ENCODE assay signal across 20 cellular contexts in genomic region chr19:49050376-49051033, GRCh38. TPM values are rescaled to one million over a fixed set of nuclear protein-coding genes. Genes with fewer than 3 reads are reported as not detected.
DNase-seq lines count a peak whose midpoint lies in the region; FAIRE-seq and TF ChIP-seq lines count a peak whose summit lies in the region.
"Not testable (repeated sequence)": the region's sequence is repeated elsewhere in the genome, so short reads cannot be mapped to it uniquely, and the experiment has no call there.
"Had no signal": no experiment of that assay in that cellular context is flagged by ENCODE, and none has a peak within 500 bp of the region (broad histone marks: within the 10 kb centered on the region; RNA-seq: fewer than 3 reads in every experiment).

No MANE protein-coding gene starts in this region.

- peak overlapping the region; percentile 50 for H3K4me3 Mint-ChIP-seq in astrocyte (ENCODE audit: unreplicated experiment)

- POLR2A ChIA-PET in RWPE1 (lab: Yijun Ruan, JAX; ENCODE audit: low non-redundant PET) = not testable (repeated sequence)

- H3K9me3 ChIP-seq in astrocyte (ENCODE audit: insufficient read depth, low read depth, low read length); skeletal muscle satellite cell (replicated peaks; ENCODE audit: low read length): not testable (repeated sequence)

- not testable (repeated sequence) for H3K4me1 ChIP-seq in astrocyte (ENCODE audit: insufficient read depth, low read length); skeletal muscle satellite cell (ENCODE audit: control insufficient read depth, insufficient read depth, low read length)

- H4K20me1 ChIP-seq in astrocyte (ENCODE audit: insufficient read depth, low read length) = not testable (repeated sequence)

- H3K27me3 Mint-ChIP-seq in astrocyte (ENCODE audit: low read depth, unreplicated experiment) = not testable (repeated sequence)

- peak overlapping the region; percentile 71 for H3K27ac ChIP-seq in RWPE1
- H3K27ac ChIP-seq in astrocyte (ENCODE audit: low read depth, low read length) = peak overlapping the region; percentile 75

- peak overlapping the region; percentile 62 for H3K4me2 ChIP-seq in astrocyte (ENCODE audit: low read length)
- H3K4me2 ChIP-seq in skeletal muscle satellite cell (ENCODE audit: low read length) = peak overlapping the region; percentile 59

- not testable (repeated sequence) for H3K36me3 Mint-ChIP-seq in astrocyte (ENCODE audit: low read depth, unreplicated experiment)

- H3K9me3 Mint-ChIP-seq in astrocyte (ENCODE audit: unreplicated experiment) = not testable (repeated sequence)

- H3K27ac Mint-ChIP-seq in astrocyte (ENCODE audit: unreplicated experiment) = peak overlapping the region; percentile 91

- CTCF ChIA-PET in RWPE1 (lab: Yijun Ruan, JAX) = not testable (repeated sequence)

- not testable (repeated sequence) for H3K36me3 ChIP-seq in astrocyte (ENCODE audit: insufficient read depth, low read length); skeletal muscle satellite cell (ENCODE audit: insufficient read depth, low read length)

- FAIRE-seq in astrocyte (lab: Jason Lieb, UNC) = not testable (repeated sequence)

- H3K9ac ChIP-seq in astrocyte (ENCODE audit: low read length) = peak overlapping the region; percentile 63
- peak overlapping the region; percentile 50 for H3K9ac ChIP-seq in skeletal muscle satellite cell (ENCODE audit: low read depth, low read length)

- not testable (repeated sequence) for TF ChIP-seq CTCF in RWPE1 (conservative IDR thresholded peaks at IDR 0.05; ENCODE audit: low read depth); astrocyte (IDR thresholded peaks at IDR 0.05; ENCODE audit: insufficient read depth, low read depth, low read length); epithelial cell of esophagus (IDR thresholded peaks at IDR 0.05; ENCODE audit: insufficient read depth, low read depth, low read length, missing control alignments)

- H3K27me3 ChIP-seq in astrocyte (ENCODE audit: insufficient read depth, low read length); skeletal muscle satellite cell (ENCODE audit: control insufficient read depth, insufficient read depth, low read length): not testable (repeated sequence)

- peaks cover 11% of the 10 kb centered on the region for H3K4me1 Mint-ChIP-seq in astrocyte (ENCODE audit: low read depth, unreplicated experiment)

- not testable (repeated sequence) for H3K79me2 ChIP-seq in astrocyte (ENCODE audit: insufficient read depth, low read length)

- DNase-seq in AG20443 (ENCODE audit: low spot score) (peak; percentile 72), H4 (ENCODE audit: low spot score) (peak; percentile 60), LHCN-M2 (ENCODE audit: low read depth) (peak; percentile 69), RWPE1 (ENCODE audit: low spot score) (peak; percentile 77), astrocyte (ENCODE audit: low read depth) (peak; percentile 78), epithelial cell of esophagus (ENCODE audit: low read depth) (peak; percentile 94), iris pigment epithelial cell (ENCODE audit: low read depth) (peak; percentile 67)

- not testable (repeated sequence) for H3K4me3 ChIP-seq in astrocyte (ENCODE audit: insufficient read depth, low read depth, low read length); epithelial cell of esophagus (ENCODE audit: low read length); skeletal muscle satellite cell (ENCODE audit: low read length)

- H2AFZ ChIP-seq in astrocyte (ENCODE audit: low read depth, low read length) = peak overlapping the region; percentile 50

RNA-seq across cellular contexts. Expression of gene CGB8, which starts 1.6 kb away (rescaled TPM):
- 1.5 TPM in 1 of 2 replicates, not detected in the other for total RNA-seq in H4 (2014; rRNA removed; shearing (Covaris generic))
- total RNA-seq in LHCN-M2 (2014; rRNA removed) (2.1 TPM in 1 of 2 replicates, not detected in the other), astrocyte (9.4 and 15.8 TPM in 2 replicates)
- 4.4 TPM for polyA plus RNA-seq in LHCN-M2 (2012)
- not detected in 2 replicates for total RNA-seq in skeletal muscle satellite cell (2012; rRNA removed)
- total RNA-seq: activated CD4-positive, alpha-beta T cell treated with anti-CD3 and anti-CD28 coated beads, Interleukin-2, amount 10 ng/mL, durations not matched to agents 24 days and 14 days; activated T-helper 2 cell treated with anti-CD3 and anti-CD28 coated beads, Interferon-gamma antibody, Interleukin-2, Interleukin-4, amounts not matched to agents 10 μg/mL and 5 μg/mL and 100 μg/mL, durations not matched to agents 14 hours and 24 hours and 36 hours; cardiac muscle cell; gastrocnemius medialis; GM12878; GM23338; left colon; lung microvascular endothelial cell; osteocyte; skeletal muscle tissue had no signal
- polyA plus RNA-seq: cardiac muscle cell, GM12878, GM23338 had no signal

RNA-seq across cellular contexts. Expression of gene CGB5, which starts 6.9 kb away (rescaled TPM):
- 0.33 and 3.3 TPM in 2 replicates for total RNA-seq in H4 (2014; rRNA removed; shearing (Covaris generic))
- total RNA-seq in LHCN-M2 (2014; rRNA removed) = 1.1 TPM in 1 of 2 replicates, not detected in the other
- polyA plus RNA-seq in LHCN-M2 (2012) = 0.85 TPM
- 2.0 and 6.5 TPM in 2 replicates for total RNA-seq in astrocyte
- 1.1 TPM in 1 of 2 replicates, not detected in the other for total RNA-seq in skeletal muscle satellite cell (2012; rRNA removed)
- total RNA-seq: activated CD4-positive, alpha-beta T cell treated with anti-CD3 and anti-CD28 coated beads, Interleukin-2, amount 10 ng/mL, durations not matched to agents 24 days and 14 days; activated T-helper 2 cell treated with anti-CD3 and anti-CD28 coated beads, Interferon-gamma antibody, Interleukin-2, Interleukin-4, amounts not matched to agents 10 μg/mL and 5 μg/mL and 100 μg/mL, durations not matched to agents 14 hours and 24 hours and 36 hours; cardiac muscle cell; gastrocnemius medialis; GM12878; GM23338; left colon; lung microvascular endothelial cell; osteocyte; skeletal muscle tissue had no signal
- polyA plus RNA-seq: cardiac muscle cell, GM12878, GM23338 had no signal

RNA-seq across cellular contexts. Expression of gene CGB7, which starts 7.0 kb away (rescaled TPM):
- not detected in 2 replicates for total RNA-seq in H4 (2014; rRNA removed; shearing (Covaris generic))
- total RNA-seq in LHCN-M2 (2014; rRNA removed) (1.5 TPM in 2 replicates), astrocyte (7.1 and 8.8 TPM in 2 replicates)
- polyA plus RNA-seq in LHCN-M2 (2012) = 0.83 TPM
- total RNA-seq in skeletal muscle satellite cell (2012; rRNA removed) = under 0.01 and 1.0 TPM in 2 replicates
- total RNA-seq: activated CD4-positive, alpha-beta T cell treated with anti-CD3 and anti-CD28 coated beads, Interleukin-2, amount 10 ng/mL, durations not matched to agents 24 days and 14 days; activated T-helper 2 cell treated with anti-CD3 and anti-CD28 coated beads, Interferon-gamma antibody, Interleukin-2, Interleukin-4, amounts not matched to agents 10 μg/mL and 5 μg/mL and 100 μg/mL, durations not matched to agents 14 hours and 24 hours and 36 hours; GM12878; hepatocyte; left colon; lung microvascular endothelial cell; osteocyte had no signal

RNA-seq across cellular contexts. Expression of gene CGB1, which starts 13.8 kb away (rescaled TPM):
- total RNA-seq in H4 (2014; rRNA removed; shearing (Covaris generic)) = 0.77 and 11.4 TPM in 2 replicates
- total RNA-seq in LHCN-M2 (2014; rRNA removed) (not detected in 2 replicates), astrocyte (2.3 TPM in 1 of 2 replicates, not detected in the other)
- polyA plus RNA-seq in LHCN-M2 (2012) = not detected
- not detected in 2 replicates for total RNA-seq in skeletal muscle satellite cell (2012; rRNA removed)
- total RNA-seq: activated CD4-positive, alpha-beta T cell treated with anti-CD3 and anti-CD28 coated beads, Interleukin-2, amount 10 ng/mL, durations not matched to agents 24 days and 14 days; activated T-helper 2 cell treated with anti-CD3 and anti-CD28 coated beads, Interferon-gamma antibody, Interleukin-2, Interleukin-4, amounts not matched to agents 10 μg/mL and 5 μg/mL and 100 μg/mL, durations not matched to agents 14 hours and 24 hours and 36 hours; cardiac muscle cell; gastrocnemius medialis; GM12878; hepatocyte; left colon; lung microvascular endothelial cell; osteocyte; skeletal muscle tissue; WTC11 had no signal
- polyA plus RNA-seq: cardiac muscle cell, GM12878, GM23338 had no signal

RNA-seq across cellular contexts. Expression of gene NTF4, which starts 14.1 kb away (rescaled TPM):
- total RNA-seq in H4 (2014; rRNA removed; shearing (Covaris generic)) = not detected in 2 replicates
- total RNA-seq in LHCN-M2 (2014; rRNA removed) (not detected in 2 replicates), astrocyte (7.2 and 7.3 TPM in 2 replicates)
- polyA plus RNA-seq in LHCN-M2 (2012) = 0.56 TPM
- not detected in 2 replicates for total RNA-seq in skeletal muscle satellite cell (2012; rRNA removed)
- total RNA-seq: activated CD4-positive, alpha-beta T cell treated with anti-CD3 and anti-CD28 coated beads, Interleukin-2, amount 10 ng/mL, durations not matched to agents 24 days and 14 days; activated T-helper 2 cell treated with anti-CD3 and anti-CD28 coated beads, Interferon-gamma antibody, Interleukin-2, Interleukin-4, amounts not matched to agents 10 μg/mL and 5 μg/mL and 100 μg/mL, durations not matched to agents 14 hours and 24 hours and 36 hours; GM12878; left colon; lung microvascular endothelial cell; osteocyte; skeletal muscle tissue had no signal
- polyA plus RNA-seq: GM12878 had no signal
